Comparison of ENCODE assay signal across 15 cellular contexts in genomic region chr6:1945235-1945832, GRCh38.
DNase-seq lines count a peak whose midpoint lies in the region; ATAC-seq lines count a peak whose summit lies in the region.
"Had no signal": no experiment of that assay in that cellular context is flagged by ENCODE, and none has a peak within 500 bp of the region (broad histone marks: within the 10 kb centered on the region; RNA-seq: fewer than 3 reads in every experiment).

No MANE protein-coding gene starts in this region.

- peak; percentile 55 for ATAC-seq in HG03565 (IDR thresholded peaks at IDR 0.05; ENCODE audit: unreplicated experiment)
- ATAC-seq in stimulated activated effector memory CD8-positive, alpha-beta T cell treated with anti-CD3 and anti-CD28 coated beads, Interleukin-12 subunit alpha, Interleukin-12 subunit beta, amount 100 ng/mL, for 72 hours: peak; percentile 82

- H3K27ac Mint-ChIP-seq in immature natural killer cell: peak overlapping the region in 3 of 6 donors; percentile 46 to 62 (median 50)
- no peak overlapping the region for H3K27ac Mint-ChIP-seq in stimulated activated effector memory CD8-positive, alpha-beta T cell treated with anti-CD3 and anti-CD28 coated beads, Interleukin-12 subunit alpha, Interleukin-12 subunit beta, amount 100 ng/mL, for 72 hours
- H3K27ac Mint-ChIP-seq: CD8-positive, alpha-beta memory T cell; HFFc6 had no signal

- DNase-seq in NK-92 treated with Interleukin-12 subunit alpha and Interleukin-12 subunit beta, amount 100 ng/mL, for 24 hours (lab: John Stamatoyannopoulos, UW): peak; percentile 60
- DNase-seq in NK-92 (lab: John Stamatoyannopoulos, UW; ENCODE audit: unreplicated experiment) (no peak), immature natural killer cell (peak; percentile 21 to 43 (median 36)), NCI-H187 (lab: John Stamatoyannopoulos, UW) (no peak), NCI-H69 (lab: John Stamatoyannopoulos, UW) (no peak)
- DNase-seq in stimulated activated effector memory CD8-positive, alpha-beta T cell treated with anti-CD3 and anti-CD28 coated beads, Interleukin-12 subunit alpha, Interleukin-12 subunit beta, amount 100 ng/mL, for 72 hours (ENCODE audit: low spot score in 2 of 2): no peak
- no peak for DNase-seq in activated naive CD4-positive, alpha-beta T cell treated with anti-CD3 and anti-CD28 coated beads, Interleukin-2, amount 50 U/mL, for 16 hours
- DNase-seq: AML-193; Caco-2; CD8-positive, alpha-beta memory T cell; DND-41; GDM1; HCEC 1CT; HFFc6 had no signal

- H3K36me3 Mint-ChIP-seq in immature natural killer cell: peaks cover 4 to 11% (median 4%) of the 10 kb centered on the region in 3 donors
- H3K36me3 Mint-ChIP-seq in stimulated activated effector memory CD8-positive, alpha-beta T cell treated with anti-CD3 and anti-CD28 coated beads, Interleukin-12 subunit alpha, Interleukin-12 subunit beta, amount 100 ng/mL, for 72 hours: no peaks in the 10 kb centered on the region

- H3K4me1 Mint-ChIP-seq in immature natural killer cell: peaks cover 17 to 19% of the 10 kb centered on the region in 2 donors
- no peaks in the 10 kb centered on the region for H3K4me1 Mint-ChIP-seq in stimulated activated effector memory CD8-positive, alpha-beta T cell treated with anti-CD3 and anti-CD28 coated beads, Interleukin-12 subunit alpha, Interleukin-12 subunit beta, amount 100 ng/mL, for 72 hours

- peak overlapping the region in 3 of 5 donors; percentile 14 to 38 (median 18) for H3K4me3 Mint-ChIP-seq in immature natural killer cell
- no peak overlapping the region for H3K4me3 Mint-ChIP-seq in stimulated activated effector memory CD8-positive, alpha-beta T cell treated with anti-CD3 and anti-CD28 coated beads, Interleukin-12 subunit alpha, Interleukin-12 subunit beta, amount 100 ng/mL, for 72 hours
- H3K4me3 Mint-ChIP-seq: CD8-positive, alpha-beta memory T cell; HFFc6 had no signal

- peaks cover 0 to 1% (median 1%) of the 10 kb centered on the region in 3 donors for H3K27me3 Mint-ChIP-seq in immature natural killer cell (ENCODE audit: low read depth in 3 of 3)
- H3K27me3 Mint-ChIP-seq: CD8-positive, alpha-beta memory T cell had no signal

- no peaks in the 10 kb centered on the region for H3K9me3 Mint-ChIP-seq in immature natural killer cell
- H3K9me3 Mint-ChIP-seq in stimulated activated effector memory CD8-positive, alpha-beta T cell treated with anti-CD3 and anti-CD28 coated beads, Interleukin-12 subunit alpha, Interleukin-12 subunit beta, amount 100 ng/mL, for 72 hours: no peaks in the 10 kb centered on the region
- H3K9me3 Mint-ChIP-seq: CD8-positive, alpha-beta memory T cell; HFFc6 had no signal

Comparison
In these comparisons a context has a peak if more than half of its experiments do, and no peak if none do; other contexts are left out.
1. DNase-seq: peak in NK-92 treated with Interleukin-12 subunit alpha and Interleukin-12 subunit beta, amount 100 ng/mL, for 24 hours (single experiment) and immature natural killer cell (3 of 3); none in NK-92 (single experiment), stimulated activated effector memory CD8-positive, alpha-beta T cell treated with anti-CD3 and anti-CD28 coated beads, Interleukin-12 subunit alpha, Interleukin-12 subunit beta, amount 100 ng/mL, for 72 hours (0 of 2), activated naive CD4-positive, alpha-beta T cell treated with anti-CD3 and anti-CD28 coated beads, Interleukin-2, amount 50 U/mL, for 16 hours (single experiment), NCI-H187 (0 of 2) and NCI-H69 (single experiment).